ENCODE assay signal across 1 cellular context in genomic region chr13:19961924-19962323, GRCh38.
TF ChIP-seq lines count a peak whose summit lies in the region.

No MANE protein-coding gene starts in this region.

TF ChIP-seq in HepG2, 621 proteins besides CTCF, POLR2A, EP300 and RAD21 (continued from another document):
- TF ChIP-seq HOXA7 (CRISPR knock-in tag; IDR thresholded peaks at IDR 0.05), result no peak
- no peak for TF ChIP-seq ZNF251 (CRISPR knock-in tag; IDR thresholded peaks at IDR 0.05)
- TF ChIP-seq MAFF (IDR thresholded peaks at IDR 0.05; ENCODE audit: low read depth, low read length), result peak; percentile 24; the same call in 1 of the 2 replicates
- TF ChIP-seq ATRX (CRISPR knock-in tag; IDR thresholded peaks at IDR 0.05; ENCODE audit: borderline replicate concordance), result no peak
- no peak for TF ChIP-seq SIX4 (CRISPR knock-in tag; IDR thresholded peaks at IDR 0.05)
